Comparison of ENCODE assay signal across 16 cellular contexts in genomic region chr9:115923903-115924668, GRCh38.
DNase-seq lines count a peak whose midpoint lies in the region; ATAC-seq, FAIRE-seq and TF ChIP-seq lines count a peak whose summit lies in the region.
"Had no signal": no experiment of that assay in that cellular context is flagged by ENCODE, and none has a peak within 500 bp of the region (broad histone marks: within the 10 kb centered on the region; RNA-seq: fewer than 3 reads in every experiment).

No MANE protein-coding gene starts in this region.

- no peak for FAIRE-seq in frontal cortex (lab: Jason Lieb, UNC)
- FAIRE-seq: D721Med, GM12892 had no signal

- H3K27me3 ChIP-seq in SK-N-SH (ENCODE audit: insufficient read depth), result no peaks in the 10 kb centered on the region
- H3K27me3 ChIP-seq: sigmoid colon had no signal

- peak overlapping the region in 1 of 2 experiments; percentile 39; a peak in 1 of 4 replicates for H3K27ac ChIP-seq in SK-N-SH (ENCODE audit: low read depth in 2 of 2, low read length in 1 of 2)
- H3K27ac ChIP-seq: coronary artery, sigmoid colon, SK-N-MC had no signal

- peak; percentile 92 for DNase-seq in ELR (ENCODE audit: low read depth)
- DNase-seq in SK-N-SH, result no peak
- DNase-seq in fibroblast of the conjunctiva (ENCODE audit: low read depth), result peak; percentile 87
- no peak for DNase-seq in osteocyte (ENCODE audit: extremely low spot score, unreplicated experiment)
- no peak for DNase-seq in stimulated activated naive CD8-positive, alpha-beta T cell treated with anti-CD3 and anti-CD28 coated beads, Interleukin-15, Interleukin-2, amounts not matched to agents 100 U/mL and 50 U/mL, for 24 hours
- no peak for DNase-seq in frontal cortex (ENCODE audit: low spot score in 2 of 2)
- DNase-seq: activated CD4-positive, CD25-positive, alpha-beta regulatory T cell treated with anti-CD3 and anti-CD28 coated beads, Interleukin-2, amount 50 U/mL, for 72 hours; hippocampal formation; NCI-H524; sigmoid colon had no signal

- H3K9ac ChIP-seq in SK-N-SH, result no peak overlapping the region

- H3K4me3 Mint-ChIP-seq in osteocyte (ENCODE audit: unreplicated experiment), result no peak overlapping the region

- POLR2A ChIA-PET in SK-N-SH (lab: Yijun Ruan, JAX), result no interaction called here

- WGBS in SK-N-SH (ENCODE audit: low lambda C conversion rate), result 57% methylated on average over 5 of the region's 5 CpGs

- no peaks in the 10 kb centered on the region for H3K79me2 ChIP-seq in SK-N-SH (ENCODE audit: insufficient read depth)

- H4K20me1 ChIP-seq in SK-N-SH (ENCODE audit: insufficient read depth), result no peaks in the 10 kb centered on the region

- H3K36me3 Mint-ChIP-seq in osteocyte (ENCODE audit: unreplicated experiment), result no peaks in the 10 kb centered on the region

- peaks cover 0 to 4% of the 10 kb centered on the region in 2 experiments; a peak in 1 of 4 replicates for H3K4me1 ChIP-seq in SK-N-SH (ENCODE audit: control insufficient read depth in 1 of 2, insufficient read depth in 2 of 2, low read depth in 1 of 2, low read length in 1 of 2)

- H3K36me3 ChIP-seq in SK-N-SH (replicated peaks in 1 of 2; ENCODE audit: control insufficient read depth in 1 of 2, insufficient read depth in 2 of 2, low read length in 1 of 2), result no peaks in the 10 kb centered on the region
- H3K36me3 ChIP-seq: sigmoid colon had no signal

- 0 out of 2 replicates have a peak, but pooled peaks cover 3% of the 10 kb centered on the region for H3K9me2 ChIP-seq in SK-N-SH

- CTCF ChIA-PET in SK-N-SH (lab: Yijun Ruan, JAX), result no interaction called here

- TF ChIP-seq CTCF in SK-N-SH (IDR thresholded peaks at IDR 0.05) (no peak), osteocyte (IDR thresholded peaks at IDR 0.05) (no peak)

- 0 out of 2 replicates have a peak, but pooled peaks cover 3% of the 10 kb centered on the region for H3K9me3 ChIP-seq in SK-N-SH
- H3K9me3 ChIP-seq: sigmoid colon had no signal

- H3K27me3 Mint-ChIP-seq in osteocyte (ENCODE audit: unreplicated experiment), result no peaks in the 10 kb centered on the region

- no peak overlapping the region for H3K4me2 ChIP-seq in SK-N-SH

- no peaks in the 10 kb centered on the region for H3K9me3 Mint-ChIP-seq in osteocyte (ENCODE audit: unreplicated experiment)

- TF ChIP-seq EP300 in SK-N-SH (IDR thresholded peaks at IDR 0.05; ENCODE audit: borderline replicate concordance in 1 of 2, low read depth in 1 of 2, low read length in 1 of 2), result no peak

- no peak overlapping the region for H3K4me3 ChIP-seq in SK-N-SH (ENCODE audit: low read depth in 2 of 2, low read length in 1 of 2)
- H3K4me3 ChIP-seq: coronary artery, sigmoid colon, SK-N-MC had no signal

- no peak for TF ChIP-seq RAD21 in SK-N-SH (IDR thresholded peaks at IDR 0.05; ENCODE audit: low read length)

- ATAC-seq in stimulated activated naive CD8-positive, alpha-beta T cell treated with anti-CD3 and anti-CD28 coated beads, Interleukin-15, Interleukin-2, amounts not matched to agents 100 U/mL and 50 U/mL, for 24 hours, result no peak
- ATAC-seq in HG02973 (IDR thresholded peaks at IDR 0.05; ENCODE audit: unreplicated experiment), result no peak
- ATAC-seq in GM21390 (IDR thresholded peaks at IDR 0.05; ENCODE audit: unreplicated experiment), result no peak

- H3K4me1 Mint-ChIP-seq in osteocyte (ENCODE audit: unreplicated experiment), result peaks cover 10% of the 10 kb centered on the region

- no peaks in the 10 kb centered on the region for H3F3A ChIP-seq in SK-N-SH (replicated peaks; ENCODE audit: insufficient read depth)

- peak overlapping the region; percentile 52 for H3K27ac Mint-ChIP-seq in osteocyte (ENCODE audit: unreplicated experiment)

- no peak overlapping the region for H2AFZ ChIP-seq in SK-N-SH (ENCODE audit: low read depth)

TF ChIP-seq in SK-N-SH, 30 proteins besides CTCF, POLR2A, EP300 and RAD21:
- TF ChIP-seq YY1 (IDR thresholded peaks at IDR 0.05; ENCODE audit: low read depth), result no peak
- TF ChIP-seq NFIC (IDR thresholded peaks at IDR 0.05; ENCODE audit: borderline replicate concordance), result peak; percentile 45; the same call in 1 of the 2 replicates
- TF ChIP-seq GATA2 (CRISPR knock-in tag; IDR thresholded peaks at IDR 0.05), result no peak
- TF ChIP-seq POLR2AphosphoS5 (IDR thresholded peaks at IDR 0.05; ENCODE audit: low read depth, low read length), result no peak
- peak; percentile 22; the same call in 1 of the 2 replicates for TF ChIP-seq TCF12 (IDR thresholded peaks at IDR 0.05)
- TF ChIP-seq ZBTB33 (IDR thresholded peaks at IDR 0.05; ENCODE audit: borderline replicate concordance, low read depth), result no peak
- TF ChIP-seq EZH2phosphoT487 (IDR thresholded peaks at IDR 0.05; ENCODE audit: borderline replicate concordance, low read depth), result no peak

Comparison
In these comparisons a context has a peak if more than half of its experiments do, and no peak if none do; other contexts are left out.
1. DNase-seq: peak in ELR (single experiment) and fibroblast of the conjunctiva (single experiment); none in SK-N-SH (single experiment), osteocyte (single experiment), stimulated activated naive CD8-positive, alpha-beta T cell treated with anti-CD3 and anti-CD28 coated beads, Interleukin-15, Interleukin-2, amounts not matched to agents 100 U/mL and 50 U/mL, for 24 hours (single experiment) and frontal cortex (0 of 2).